ENCODE assay signal across 8 cellular contexts in the genomic region with DNA sequence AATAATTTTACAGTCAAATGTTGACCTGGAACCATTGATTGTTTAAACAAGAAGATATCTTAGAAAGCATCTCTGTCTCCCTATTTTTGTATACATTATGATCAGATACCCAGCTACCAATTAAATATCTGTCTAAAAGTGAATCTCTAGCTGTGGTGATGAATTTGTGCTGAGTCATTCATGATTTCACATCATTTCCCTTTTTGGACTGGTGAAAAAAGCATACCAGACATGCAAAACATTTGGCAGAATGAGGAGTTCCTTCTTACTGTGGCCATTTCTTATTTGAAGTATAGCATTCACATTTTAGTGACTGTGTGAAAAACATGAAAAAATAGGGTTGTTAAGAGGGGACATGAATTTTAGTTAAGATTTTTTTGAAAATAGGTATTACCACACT.
DNase-seq lines count a peak whose midpoint lies in the region; ATAC-seq and TF ChIP-seq lines count a peak whose summit lies in the region.

No MANE protein-coding gene starts in this region.

- no peak for TF ChIP-seq POLR2A in uterus (IDR thresholded peaks at IDR 0.05)

- H3K4ac ChIP-seq in H9 (ENCODE audit: low read depth, low read length), result no peak overlapping the region

- no peak overlapping the region for H3K14ac ChIP-seq in H9 (ENCODE audit: insufficient read depth, low read length)

- H3K27ac Mint-ChIP-seq in chondrocyte (ENCODE audit: unreplicated experiment), result peak overlapping the region; percentile 83
- H3K27ac Mint-ChIP-seq in activated T-helper 1 cell treated with anti-CD3 and anti-CD28 coated beads, Interleukin-12 subunit alpha, Interleukin-12 subunit beta, Interleukin-2, Interleukin-4 antibody, amounts not matched to agents 30 ng/mL and 10 ng/mL and 1 ng/mL, durations not matched to agents 14 hours and 24 hours and 36 hours, result no peak overlapping the region
- H3K27ac Mint-ChIP-seq in H9, result no peak overlapping the region

- no peak overlapping the region for H2AFZ ChIP-seq in H9 (ENCODE audit: low read length)

- no peaks in the 10 kb centered on the region for H3K23me2 ChIP-seq in H9 (ENCODE audit: insufficient read length, low read depth, low read length, poor library complexity, severe bottlenecking)

- no peak overlapping the region for H3T11ph ChIP-seq in H9 (ENCODE audit: low read length)

- no peaks in the 10 kb centered on the region for H3K36me3 ChIP-seq in uterus

- H4K5ac ChIP-seq in H9 (ENCODE audit: insufficient read length, low read depth, low read length), result no peak overlapping the region

- no peak overlapping the region for H2BK12ac ChIP-seq in H9 (ENCODE audit: insufficient read length, low read depth, low read length)

- H2AK5ac ChIP-seq in H9 (ENCODE audit: insufficient read length, low read length), result no peak overlapping the region

- no peak overlapping the region for H3K4me3 ChIP-seq in uterus

- H3K27me3 Mint-ChIP-seq in chondrocyte (ENCODE audit: low read depth), result no peaks in the 10 kb centered on the region
- H3K27me3 Mint-ChIP-seq in activated T-helper 1 cell treated with anti-CD3 and anti-CD28 coated beads, Interleukin-12 subunit alpha, Interleukin-12 subunit beta, Interleukin-2, Interleukin-4 antibody, amounts not matched to agents 30 ng/mL and 10 ng/mL and 1 ng/mL, durations not matched to agents 14 hours and 24 hours and 36 hours (ENCODE audit: insufficient read depth), result peaks cover 2% of the 10 kb centered on the region
- no peaks in the 10 kb centered on the region for H3K27me3 Mint-ChIP-seq in H9 (ENCODE audit: low read depth)

- H3K4me1 Mint-ChIP-seq in chondrocyte (ENCODE audit: low read depth), result peaks cover 20% of the 10 kb centered on the region
- peaks cover 7% of the 10 kb centered on the region for H3K4me1 Mint-ChIP-seq in activated T-helper 1 cell treated with anti-CD3 and anti-CD28 coated beads, Interleukin-12 subunit alpha, Interleukin-12 subunit beta, Interleukin-2, Interleukin-4 antibody, amounts not matched to agents 30 ng/mL and 10 ng/mL and 1 ng/mL, durations not matched to agents 14 hours and 24 hours and 36 hours (ENCODE audit: low read depth)
- no peaks in the 10 kb centered on the region for H3K4me1 Mint-ChIP-seq in H9

- no peak overlapping the region for H3K18ac ChIP-seq in H9 (ENCODE audit: insufficient read length, low read depth, low read length)

- no peak overlapping the region for H2BK20ac ChIP-seq in H9 (ENCODE audit: low read depth, low read length, poor library complexity, severe bottlenecking)

- no peak overlapping the region for H2BK5ac ChIP-seq in H9 (ENCODE audit: insufficient read length, low read length)

- H3K79me2 ChIP-seq in H9 (ENCODE audit: insufficient read depth, low read length), result no peaks in the 10 kb centered on the region

- no peaks in the 10 kb centered on the region for H3K9me3 ChIP-seq in uterus
- no peaks in the 10 kb centered on the region for H3K9me3 ChIP-seq in H9 (ENCODE audit: control insufficient read depth, low read depth, low read length)

- no peaks in the 10 kb centered on the region for H3K79me1 ChIP-seq in H9 (ENCODE audit: insufficient read depth, low read depth, low read length, poor library complexity, severe bottlenecking)

- DNase-seq in CD1c-positive myeloid dendritic cell (ENCODE audit: extremely low spot score) (peak; percentile 62), HS-5 (ENCODE audit: low read depth) (peak; percentile 22), chondrocyte (ENCODE audit: low spot score) (no peak), uterus (no peak), H9 (no peak), caudate nucleus (lab: John Stamatoyannopoulos, UW) (no peak)
- DNase-seq in activated T-helper 1 cell treated with anti-CD3 and anti-CD28 coated beads, Interleukin-12 subunit alpha, Interleukin-12 subunit beta, Interleukin-2, Interleukin-4 antibody, amounts not matched to agents 30 ng/mL and 10 ng/mL and 1 ng/mL, durations not matched to agents 14 hours and 24 hours and 36 hours (ENCODE audit: low spot score), result no peak

- H4K20me1 ChIP-seq in H9 (ENCODE audit: control insufficient read depth, insufficient read depth, insufficient read length), result no peaks in the 10 kb centered on the region

- no peak overlapping the region for H3K27ac ChIP-seq in uterus
- H3K27ac ChIP-seq in H9 (ENCODE audit: insufficient read length, low read depth, low read length), result no peak overlapping the region
- no peak overlapping the region for H3K27ac ChIP-seq in caudate nucleus (ENCODE audit: low read depth, low read length)

- no peak for TF ChIP-seq CTCF in chondrocyte (IDR thresholded peaks at IDR 0.05)
- TF ChIP-seq CTCF in uterus (IDR thresholded peaks at IDR 0.05), result no peak
- TF ChIP-seq CTCF in H9 (conservative IDR thresholded peaks at IDR 0.05), result no peak

- H3K4me2 ChIP-seq in H9 (ENCODE audit: insufficient read depth, insufficient read length, low read length), result no peak overlapping the region

- no peak overlapping the region for H3K9ac ChIP-seq in H9 (ENCODE audit: extremely low read depth, insufficient read length, low read length)

- no peak overlapping the region for H4K91ac ChIP-seq in H9 (ENCODE audit: insufficient read length, low read depth, low read length)

- no peak overlapping the region for H2BK120ac ChIP-seq in H9 (ENCODE audit: low read depth, low read length, poor library complexity, severe bottlenecking)

- ATAC-seq in GM21423 (IDR thresholded peaks at IDR 0.05; ENCODE audit: unreplicated experiment), result peak; percentile 94

- no peak overlapping the region for H4K8ac ChIP-seq in H9 (replicated peaks; ENCODE audit: insufficient read length, low read depth, low read length)

- H3K56ac ChIP-seq in H9 (ENCODE audit: insufficient read length, low read depth, low read length), result no peak overlapping the region

- H3K27me3 ChIP-seq in uterus (no peaks in the 10 kb centered on the region), H9 (ENCODE audit: insufficient read depth, low read length) (no peaks in the 10 kb centered on the region)

- no peaks in the 10 kb centered on the region for H3K9me3 Mint-ChIP-seq in chondrocyte (ENCODE audit: low read depth)
- H3K9me3 Mint-ChIP-seq in activated T-helper 1 cell treated with anti-CD3 and anti-CD28 coated beads, Interleukin-12 subunit alpha, Interleukin-12 subunit beta, Interleukin-2, Interleukin-4 antibody, amounts not matched to agents 30 ng/mL and 10 ng/mL and 1 ng/mL, durations not matched to agents 14 hours and 24 hours and 36 hours, result no peaks in the 10 kb centered on the region
- no peaks in the 10 kb centered on the region for H3K9me3 Mint-ChIP-seq in H9

- H3K36me3 Mint-ChIP-seq in chondrocyte (ENCODE audit: low read depth) (no peaks in the 10 kb centered on the region), H9 (ENCODE audit: insufficient read depth in 1 of 3, low read depth in 3 of 3) (no peaks in the 10 kb centered on the region; a peak in 1 of 7 replicates)
- no peaks in the 10 kb centered on the region for H3K36me3 Mint-ChIP-seq in activated T-helper 1 cell treated with anti-CD3 and anti-CD28 coated beads, Interleukin-12 subunit alpha, Interleukin-12 subunit beta, Interleukin-2, Interleukin-4 antibody, amounts not matched to agents 30 ng/mL and 10 ng/mL and 1 ng/mL, durations not matched to agents 14 hours and 24 hours and 36 hours (ENCODE audit: low read depth)

- H3K23ac ChIP-seq in H9 (ENCODE audit: insufficient read length, low read depth, low read length), result no peak overlapping the region

- intact Hi-C loops in activated T-helper 1 cell treated with anti-CD3 and anti-CD28 coated beads, Interleukin-12 subunit alpha, Interleukin-12 subunit beta, Interleukin-2, Interleukin-4 antibody, amounts not matched to agents 30 ng/mL and 10 ng/mL and 1 ng/mL, durations not matched to agents 14 hours and 24 hours and 36 hours (cut with micrococcal nuclease), result no loop called here
- intact Hi-C loops in uterus (cut with DNase I; ENCODE audit: low total_unique reads), result no loop called here

- H3K4me3 Mint-ChIP-seq in chondrocyte (ENCODE audit: unreplicated experiment), result no peak overlapping the region
- H3K4me3 Mint-ChIP-seq in activated T-helper 1 cell treated with anti-CD3 and anti-CD28 coated beads, Interleukin-12 subunit alpha, Interleukin-12 subunit beta, Interleukin-2, Interleukin-4 antibody, amounts not matched to agents 30 ng/mL and 10 ng/mL and 1 ng/mL, durations not matched to agents 14 hours and 24 hours and 36 hours, result no peak overlapping the region
- H3K4me3 Mint-ChIP-seq in H9, result no peak overlapping the region

- H2BK15ac ChIP-seq in H9 (ENCODE audit: low read depth, low read length), result no peak overlapping the region

- H3K4me1 ChIP-seq in uterus, result peaks cover 4 to 7% of the 10 kb centered on the region in 2 donors
- H3K4me1 ChIP-seq in H9 (ENCODE audit: insufficient read depth, low read length), result no peaks in the 10 kb centered on the region

Comparison
In these comparisons a context has a peak if more than half of its experiments do, and no peak if none do; other contexts are left out.
1. DNase-seq: peak in CD1c-positive myeloid dendritic cell (single experiment) and HS-5 (single experiment); none in chondrocyte (single experiment), activated T-helper 1 cell treated with anti-CD3 and anti-CD28 coated beads, Interleukin-12 subunit alpha, Interleukin-12 subunit beta, Interleukin-2, Interleukin-4 antibody, amounts not matched to agents 30 ng/mL and 10 ng/mL and 1 ng/mL, durations not matched to agents 14 hours and 24 hours and 36 hours (single experiment), uterus (0 of 2), H9 (single experiment) and caudate nucleus (0 of 61).